In the genomic region with DNA sequence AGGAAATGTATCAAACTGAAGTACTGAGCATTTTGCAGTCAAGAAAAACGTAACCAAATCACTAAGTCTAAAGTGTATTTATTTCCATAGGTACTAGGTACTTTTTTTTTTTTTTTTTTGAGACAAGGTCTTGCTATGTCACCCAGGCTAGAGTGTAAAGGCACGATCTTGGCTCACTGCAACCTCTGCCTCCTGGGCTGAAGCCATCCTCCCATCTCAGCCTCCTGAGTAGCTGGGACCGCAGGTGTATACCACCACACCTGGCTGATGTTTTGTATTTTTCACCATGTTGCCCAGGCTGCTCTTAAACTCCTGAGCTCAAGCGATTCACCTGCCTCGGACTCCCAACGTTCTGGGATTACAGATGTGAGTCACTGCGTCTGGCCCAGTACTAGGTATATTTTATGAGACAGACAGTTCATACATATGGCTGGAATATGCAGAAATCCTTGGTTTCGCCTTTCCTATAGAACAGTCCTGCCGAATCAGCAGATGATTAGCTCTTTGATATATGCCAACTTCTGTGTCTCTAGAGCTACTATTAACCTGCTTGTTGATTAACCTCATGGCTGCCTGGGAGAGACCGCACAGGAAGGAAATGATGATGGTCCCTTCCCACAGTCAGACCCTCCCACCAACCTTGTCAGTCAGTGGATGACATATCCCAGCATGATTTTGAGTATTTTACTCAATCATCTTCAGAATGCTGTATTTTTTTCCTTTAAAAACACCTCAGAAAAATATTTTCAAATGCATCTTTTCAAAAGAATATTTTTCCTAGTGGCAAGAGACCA, we compare ENCODE assay signal across 11 cellular contexts. TPM values are rescaled to one million over a fixed set of nuclear protein-coding genes. Genes with fewer than 3 reads are reported as not detected.
DNase-seq lines count a peak whose midpoint lies in the region; ATAC-seq lines count a peak whose summit lies in the region.
"Had no signal": no experiment of that assay in that cellular context is flagged by ENCODE, and none has a peak within 500 bp of the region (broad histone marks: within the 10 kb centered on the region; RNA-seq: fewer than 3 reads in every experiment).

No MANE protein-coding gene starts in this region.

- no peaks in the 10 kb centered on the region for H3K9me3 Mint-ChIP-seq in activated naive CD4-positive, alpha-beta T cell treated with anti-CD3 and anti-CD28 coated beads for 36 hours
- H3K9me3 Mint-ChIP-seq: CD14-positive monocyte had no signal

- no peaks in the 10 kb centered on the region for H3K27me3 Mint-ChIP-seq in activated naive CD4-positive, alpha-beta T cell treated with anti-CD3 and anti-CD28 coated beads for 36 hours (ENCODE audit: low read depth)

- ATAC-seq in GM18907 (IDR thresholded peaks at IDR 0.05; ENCODE audit: unreplicated experiment): peak; percentile 74
- ATAC-seq in GM21367 (IDR thresholded peaks at IDR 0.05; ENCODE audit: unreplicated experiment): no peak
- ATAC-seq: left lobe of liver had no signal

- intact Hi-C loops in activated naive CD4-positive, alpha-beta T cell treated with anti-CD3 and anti-CD28 coated beads for 36 hours (cut with micrococcal nuclease): loop anchor here (1.0 to 5.0 kb wide), 4 partner anchors 15 to 151 kb away; no protein-coding TSS in a partner anchor

- CTCF ChIA-PET in activated naive CD4-positive, alpha-beta T cell treated with anti-CD3 and anti-CD28 coated beads for 36 hours (lab: Charles Lee): interaction anchor here (0.6 kb wide), 1 partner anchor 569 kb away, joined by 4 read pairs; no protein-coding TSS in a partner anchor

- peak overlapping the region; percentile 47 for H3K27ac Mint-ChIP-seq in activated naive CD4-positive, alpha-beta T cell treated with anti-CD3 and anti-CD28 coated beads for 36 hours

- no peak overlapping the region for H3K4me3 Mint-ChIP-seq in activated naive CD4-positive, alpha-beta T cell treated with anti-CD3 and anti-CD28 coated beads for 36 hours
- H3K4me3 Mint-ChIP-seq: CD14-positive monocyte had no signal

- H3K4me1 Mint-ChIP-seq in activated naive CD4-positive, alpha-beta T cell treated with anti-CD3 and anti-CD28 coated beads for 36 hours (ENCODE audit: low read depth): peaks cover 68% of the 10 kb centered on the region

- DNase-seq in activated CD4-positive, CD25-positive, alpha-beta regulatory T cell (lab: John Stamatoyannopoulos, UW): peak in 3 of 4 experiments; percentile 19 to 38 (median 19)
- peak; percentile 79 for DNase-seq in activated naive CD4-positive, alpha-beta T cell treated with anti-CD3 and anti-CD28 coated beads for 36 hours
- DNase-seq in stimulated activated CD4-positive, alpha-beta T cell treated with anti-CD3 and anti-CD28 coated beads, Interleukin-1b, Interleukin-23, amount 100 ng/mL, for 24 hours (ENCODE audit: low read depth in 4 of 4, low spot score in 1 of 4): peak; percentile 9 to 33 (median 16)
- DNase-seq in DMS153 (lab: John Stamatoyannopoulos, UW) (no peak), islet precursor cell (no peak), SIG-M5 (lab: John Stamatoyannopoulos, UW) (no peak)
- DNase-seq: NCI-H1436 treated with DMSO at 0.1 percent for 48 hours had no signal

- H3K36me3 Mint-ChIP-seq in activated naive CD4-positive, alpha-beta T cell treated with anti-CD3 and anti-CD28 coated beads for 36 hours (ENCODE audit: low read depth): peaks cover 25% of the 10 kb centered on the region

RNA-seq across cellular contexts. Expression of gene TMOD3, which starts 32.3 kb away (rescaled TPM):
- total RNA-seq in activated naive CD4-positive, alpha-beta T cell treated with anti-CD3 and anti-CD28 coated beads for 36 hours: 10 to 100 TPM; 45.9 to 52.8 TPM

Comparison
In these comparisons a context has a peak if more than half of its experiments do, and no peak if none do; other contexts are left out.
1. DNase-seq: peak in activated CD4-positive, CD25-positive, alpha-beta regulatory T cell (3 of 4), activated naive CD4-positive, alpha-beta T cell treated with anti-CD3 and anti-CD28 coated beads for 36 hours (single experiment) and stimulated activated CD4-positive, alpha-beta T cell treated with anti-CD3 and anti-CD28 coated beads, Interleukin-1b, Interleukin-23, amount 100 ng/mL, for 24 hours (4 of 4); none in DMS153 (single experiment), islet precursor cell (single experiment) and SIG-M5 (single experiment).